In the genomic region with DNA sequence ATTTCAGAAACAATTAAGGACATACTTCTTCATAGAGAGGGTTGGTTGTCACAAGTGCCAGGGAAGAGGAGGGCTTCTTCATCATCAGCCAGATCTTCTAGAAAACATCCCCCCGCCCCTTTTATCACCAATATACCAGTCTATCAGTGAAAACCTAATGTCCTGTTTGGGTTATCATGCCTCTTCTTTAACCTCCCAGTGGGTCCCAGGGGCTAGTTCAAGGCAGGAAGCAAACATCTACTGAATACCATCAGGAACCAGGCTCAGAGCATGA, we compare ENCODE assay signal across 26 cellular contexts. TPM values are rescaled to one million over a fixed set of nuclear protein-coding genes. Genes with fewer than 3 reads are reported as not detected.
DNase-seq lines count a peak whose midpoint lies in the region; ATAC-seq, FAIRE-seq and TF ChIP-seq lines count a peak whose summit lies in the region.
"Had no signal": no experiment of that assay in that cellular context is flagged by ENCODE, and none has a peak within 500 bp of the region (broad histone marks: within the 10 kb centered on the region; RNA-seq: fewer than 3 reads in every experiment).

No MANE protein-coding gene starts in this region.

- peak overlapping the region; percentile 4 to 74; a peak in 3 of 6 replicates for H3K27ac ChIP-seq in A549
- H3K27ac ChIP-seq in RWPE2 (ENCODE audit: poor library complexity, severe bottlenecking), result no peak overlapping the region
- H3K27ac ChIP-seq: PC-9 had no signal

- CTCF ChIA-PET in A549 (lab: Yijun Ruan, JAX), result interaction anchor here (2.1 to 14.8 kb wide), 3 partner anchors 20 to 610 kb away, joined by 4 to 301 read pairs (median 61); a partner anchor contains a TSS

- no peaks in the 10 kb centered on the region for H3K27me3 Mint-ChIP-seq in osteocyte (ENCODE audit: unreplicated experiment)

- 75% methylated on average over 1 of the region's 1 CpG for WGBS in A549 (ENCODE audit: missing lambda C conversion rate)

- H3K9me3 Mint-ChIP-seq in osteocyte (ENCODE audit: unreplicated experiment), result no peaks in the 10 kb centered on the region
- H3K9me3 Mint-ChIP-seq: CD8-positive, alpha-beta T cell had no signal

- TF ChIP-seq RAD21 in A549 (conservative IDR thresholded peaks at IDR 0.05 in 1 of 2, IDR thresholded peaks at IDR 0.05 in 1 of 2), result no peak

- H3K4me3 ChIP-seq in A549 (no peak overlapping the region), RWPE2 (ENCODE audit: severe bottlenecking) (no peak overlapping the region)
- H3K4me3 ChIP-seq: PC-9 had no signal

- POLR2A ChIA-PET in A549 (lab: Yijun Ruan, JAX), result no interaction called here

- peaks cover 26% of the 10 kb centered on the region for H3K4me1 Mint-ChIP-seq in osteocyte (ENCODE audit: unreplicated experiment)

- in situ Hi-C loops in GM13977 (cut with MboI; ENCODE audit: low pct_unique_long_range_greater_than_20kb, low sequenced_read_pairs, unreplicated experiment), result no loop called here

- H3K36me3 Mint-ChIP-seq in osteocyte (ENCODE audit: unreplicated experiment), result no peaks in the 10 kb centered on the region
- H3K36me3 Mint-ChIP-seq: CD8-positive, alpha-beta T cell had no signal

- ATAC-seq in A549, result no peak
- ATAC-seq in RWPE2 (ENCODE audit: low read depth), result no peak
- ATAC-seq: CD8-positive, alpha-beta T cell had no signal

- FAIRE-seq in A549 (lab: Jason Lieb, UNC), result no peak
- FAIRE-seq: A204.1, GM12891, H1 had no signal

- TF ChIP-seq POLR2A in A549 (IDR thresholded peaks at IDR 0.05; ENCODE audit: low read length), result no peak

- H3K27me3 ChIP-seq in RWPE2 (ENCODE audit: insufficient read depth, poor library complexity, severe bottlenecking), result no peaks in the 10 kb centered on the region

- DNase-seq in A549 (ENCODE audit: low read depth in 1 of 2, low spot score in 1 of 2) (no peak), GM13977 (ENCODE audit: low spot score) (peak; percentile 7), RWPE2 (ENCODE audit: low spot score) (peak; percentile 8), osteocyte (ENCODE audit: extremely low spot score, unreplicated experiment) (no peak), NCI-H226 (no peak), NCI-H2107 (lab: John Stamatoyannopoulos, UW) (no peak), iPS-NIHi11 (ENCODE audit: low spot score) (no peak)
- DNase-seq: AML-193; CD8-positive, alpha-beta T cell; DMS79 treated with DMSO at 0.1 percent for 48 hours; GF-D8; HCEC 1CT; NCI-H1092 treated with DMSO at 0.1 percent for 48 hours; NCI-H1436; NCI-H187; NCI-H2081 treated with DMSO at 0.1 percent for 48 hours; NCI-H446 treated with DMSO at 0.1 percent for 48 hours; NCI-H526; PC-9; RPMI8226; SHP77; SW 1271 had no signal

- peak overlapping the region; percentile 24 for H3K27ac Mint-ChIP-seq in osteocyte (ENCODE audit: unreplicated experiment)
- H3K27ac Mint-ChIP-seq: CD8-positive, alpha-beta T cell had no signal

- H3K9me3 ChIP-seq in A549, result no peaks in the 10 kb centered on the region
- H3K9me3 ChIP-seq in RWPE2 (ENCODE audit: severe bottlenecking), result no peaks in the 10 kb centered on the region

- H3K36me3 ChIP-seq in RWPE2 (ENCODE audit: low read depth), result no peaks in the 10 kb centered on the region

- H3K4me2 ChIP-seq in A549, result no peak overlapping the region
- H3K4me2 ChIP-seq: PC-9 had no signal

- no peak for TF ChIP-seq EP300 in A549 (IDR thresholded peaks at IDR 0.05)

- TF ChIP-seq CTCF in A549 (IDR thresholded peaks at IDR 0.05) (no peak), GM13977 (IDR thresholded peaks at IDR 0.05; ENCODE audit: extremely low read depth, insufficient read depth, missing control alignments) (no peak), RWPE2 (IDR thresholded peaks at IDR 0.05; ENCODE audit: poor library complexity, severe bottlenecking) (no peak), osteocyte (IDR thresholded peaks at IDR 0.05) (no peak)

- H3K4me1 ChIP-seq in A549 (peaks cover 38% of the 10 kb centered on the region), RWPE2 (ENCODE audit: insufficient read depth, poor library complexity, severe bottlenecking) (no peaks in the 10 kb centered on the region)

- no peak overlapping the region for H3K4me3 Mint-ChIP-seq in osteocyte (ENCODE audit: unreplicated experiment)
- H3K4me3 Mint-ChIP-seq: CD8-positive, alpha-beta T cell had no signal

TF ChIP-seq in A549, 52 proteins besides CTCF, POLR2A, EP300 and RAD21:
- no peak for TF ChIP-seq KDM1A (IDR thresholded peaks at IDR 0.05; ENCODE audit: low read depth)
- 0 out of 2 replicates have a peak, but pooled peaks have one; percentile 41 for TF ChIP-seq TFCP2L1 (CRISPR knock-in tag; IDR thresholded peaks at IDR 0.05)

RNA-seq across cellular contexts. Expression of a gene that starts 13.3 kb away (rescaled TPM):
- 23.5 and 43.0 TPM in 2 replicates for polyA plus RNA-seq in A549 (2011; rRNA removed)
- 10.6 and 13.1 TPM in 2 replicates for polyA plus RNA-seq in A549 (2012; cell fraction: cytosol; rRNA removed)
- polyA plus RNA-seq in A549 (2012; cell fraction: nucleus; rRNA removed), result 73.1 and 148 TPM in 2 replicates
- 331 to 441 TPM (median 378 TPM) in 3 replicates for polyA plus RNA-seq in A549 (2017; fragmentation: RNase III; extraction: RNeasy Plus Mini Kit Qiagen cat#74134 plus additional on column Dnase treatment)
- polyA minus RNA-seq in A549 (2011; rRNA and poly(A)+ RNA removed), result 4.4 and 5.3 TPM in 2 replicates
- total RNA-seq in osteocyte, result 0.24 TPM in 2 replicates
- total RNA-seq: H1, SK-MEL-5 had no signal

RNA-seq across cellular contexts. Expression of a gene that starts 28.1 kb away (rescaled TPM):
- polyA plus RNA-seq in A549 (2011; rRNA removed) (2,033 and 2,623 TPM in 2 replicates), A549 (2017; fragmentation: RNase III; extraction: RNeasy Plus Mini Kit Qiagen cat#74134 plus additional on column Dnase treatment) (3,055 to 3,652 TPM (median 3,189 TPM) in 3 replicates)
- polyA plus RNA-seq in A549 (2012; cell fraction: cytosol; rRNA removed), result 5,680 and 6,103 TPM in 2 replicates
- 6,979 and 9,418 TPM in 2 replicates for polyA plus RNA-seq in A549 (2012; cell fraction: nucleus; rRNA removed)
- polyA minus RNA-seq in A549 (2011; rRNA and poly(A)+ RNA removed), result 2,472 and 2,922 TPM in 2 replicates
- 168 and 178 TPM in 2 replicates for total RNA-seq in osteocyte
- total RNA-seq: CD8-positive, alpha-beta T cell; SK-MEL-5 had no signal

RNA-seq across cellular contexts. Expression of a gene that starts 30.2 kb away (rescaled TPM):
- polyA plus RNA-seq in A549 (2011; rRNA removed) (1,799 and 1,935 TPM in 2 replicates), A549 (2017; fragmentation: RNase III; extraction: RNeasy Plus Mini Kit Qiagen cat#74134 plus additional on column Dnase treatment) (3,419 to 3,643 TPM (median 3,445 TPM) in 3 replicates)
- polyA plus RNA-seq in A549 (2012; cell fraction: cytosol; rRNA removed), result 4,307 and 4,853 TPM in 2 replicates
- polyA plus RNA-seq in A549 (2012; cell fraction: nucleus; rRNA removed), result 4,173 and 4,472 TPM in 2 replicates
- polyA minus RNA-seq in A549 (2011; rRNA and poly(A)+ RNA removed), result 632 and 835 TPM in 2 replicates
- 0.50 and 0.83 TPM in 2 replicates for total RNA-seq in osteocyte
- total RNA-seq: CD8-positive, alpha-beta T cell; H1 had no signal
- polyA plus RNA-seq: H1 had no signal

Comparison
In these comparisons a context has a peak if more than half of its experiments do, and no peak if none do; other contexts are left out.
1. DNase-seq: peak in GM13977 (single experiment) and RWPE2 (single experiment); none in A549 (0 of 2), osteocyte (single experiment), NCI-H226 (single experiment), NCI-H2107 (single experiment) and iPS-NIHi11 (single experiment).